10 cellular contexts compared by ENCODE assay signal in genomic region chr2:218897394-218898108, GRCh38. TPM values are rescaled to one million over a fixed set of nuclear protein-coding genes. Genes with fewer than 3 reads are reported as not detected.
DNase-seq lines count a peak whose midpoint lies in the region; ATAC-seq lines count a peak whose summit lies in the region.
"Had no signal": no experiment of that assay in that cellular context is flagged by ENCODE, and none has a peak within 500 bp of the region (broad histone marks: within the 10 kb centered on the region; RNA-seq: fewer than 3 reads in every experiment).

No MANE protein-coding gene starts in this region.

- no peaks in the 10 kb centered on the region for H3K9me3 Mint-ChIP-seq in stimulated activated effector memory CD8-positive, alpha-beta T cell treated with anti-CD3 and anti-CD28 coated beads, Interleukin-12 subunit alpha, Interleukin-12 subunit beta, amount 100 ng/mL, for 72 hours

- peaks cover 55% of the 10 kb centered on the region for H3K4me1 ChIP-seq in effector memory CD4-positive, alpha-beta T cell (ENCODE audit: control insufficient read depth, insufficient read depth, low read length, poor library complexity, severe bottlenecking)

- ATAC-seq in stimulated activated effector memory CD8-positive, alpha-beta T cell treated with anti-CD3 and anti-CD28 coated beads, Interleukin-12 subunit alpha, Interleukin-12 subunit beta, amount 100 ng/mL, for 72 hours, result no peak

- H3K4me3 ChIP-seq in effector memory CD4-positive, alpha-beta T cell (ENCODE audit: insufficient read depth, low read depth, low read length, poor library complexity, severe bottlenecking), result peak overlapping the region; percentile 53

- peak overlapping the region; percentile 62 for H3K4me3 Mint-ChIP-seq in stimulated activated effector memory CD8-positive, alpha-beta T cell treated with anti-CD3 and anti-CD28 coated beads, Interleukin-12 subunit alpha, Interleukin-12 subunit beta, amount 100 ng/mL, for 72 hours

- peak overlapping the region; percentile 86 for H3K27ac Mint-ChIP-seq in stimulated activated effector memory CD8-positive, alpha-beta T cell treated with anti-CD3 and anti-CD28 coated beads, Interleukin-12 subunit alpha, Interleukin-12 subunit beta, amount 100 ng/mL, for 72 hours

- no peaks in the 10 kb centered on the region for H3K36me3 ChIP-seq in effector memory CD4-positive, alpha-beta T cell (ENCODE audit: control insufficient read depth, insufficient read depth, low read length)
- H3K36me3 ChIP-seq: heart left ventricle had no signal

- H3K9me3 ChIP-seq in effector memory CD4-positive, alpha-beta T cell (ENCODE audit: control insufficient read depth, low read length), result no peaks in the 10 kb centered on the region
- H3K9me3 ChIP-seq: heart left ventricle had no signal

- DNase-seq in activated CD8-positive, alpha-beta memory T cell treated with anti-CD3 and anti-CD28 coated beads, Interleukin-2, amount 50 U/mL, for 4 hours, result peak; percentile 27
- no peak for DNase-seq in activated CD8-positive, alpha-beta memory T cell treated with anti-CD3 and anti-CD28 coated beads, Interleukin-2, amount 50 U/mL, for 48 hours
- DNase-seq in NAMALWA (ENCODE audit: low spot score) (peak; percentile 21), A172 (ENCODE audit: low spot score) (no peak), COLO829 (ENCODE audit: low spot score) (no peak), glomerular visceral epithelial cell (ENCODE audit: extremely low spot score) (no peak)
- no peak for DNase-seq in effector memory CD4-positive, alpha-beta T cell
- DNase-seq in stimulated activated effector memory CD8-positive, alpha-beta T cell treated with anti-CD3 and anti-CD28 coated beads, Interleukin-12 subunit alpha, Interleukin-12 subunit beta, amount 100 ng/mL, for 72 hours (ENCODE audit: low spot score in 2 of 2), result no peak

- peaks cover 47% of the 10 kb centered on the region for H3K36me3 Mint-ChIP-seq in stimulated activated effector memory CD8-positive, alpha-beta T cell treated with anti-CD3 and anti-CD28 coated beads, Interleukin-12 subunit alpha, Interleukin-12 subunit beta, amount 100 ng/mL, for 72 hours

- H3K27ac ChIP-seq in effector memory CD4-positive, alpha-beta T cell (ENCODE audit: insufficient read depth, low read length, poor library complexity, severe bottlenecking), result peak overlapping the region; percentile 95
- H3K27ac ChIP-seq: C4-2B, heart left ventricle had no signal

- H3K4me1 Mint-ChIP-seq in stimulated activated effector memory CD8-positive, alpha-beta T cell treated with anti-CD3 and anti-CD28 coated beads, Interleukin-12 subunit alpha, Interleukin-12 subunit beta, amount 100 ng/mL, for 72 hours, result peaks cover 51% of the 10 kb centered on the region

- peaks cover 7% of the 10 kb centered on the region for H3K27me3 ChIP-seq in effector memory CD4-positive, alpha-beta T cell (replicated peaks; ENCODE audit: control insufficient read depth, insufficient read depth, low read length, poor library complexity, severe bottlenecking)

RNA-seq across cellular contexts. Expression of gene WNT10A, which starts 16.9 kb away (rescaled TPM):
- 0.36 and 1.5 TPM in 2 replicates for total RNA-seq in A172 (2014; rRNA removed; shearing (Covaris generic))

RNA-seq across cellular contexts. Expression of gene WNT6, which starts 37.9 kb away (rescaled TPM):
- total RNA-seq in A172 (2014; rRNA removed; shearing (Covaris generic)), result 0.24 TPM in 1 of 2 replicates, not detected in the other

Comparison
In these comparisons a context has a peak if more than half of its experiments do, and no peak if none do; other contexts are left out.
1. DNase-seq: peak in activated CD8-positive, alpha-beta memory T cell treated with anti-CD3 and anti-CD28 coated beads, Interleukin-2, amount 50 U/mL, for 4 hours (single experiment) and NAMALWA (single experiment); none in activated CD8-positive, alpha-beta memory T cell treated with anti-CD3 and anti-CD28 coated beads, Interleukin-2, amount 50 U/mL, for 48 hours (single experiment), effector memory CD4-positive, alpha-beta T cell (0 of 3), stimulated activated effector memory CD8-positive, alpha-beta T cell treated with anti-CD3 and anti-CD28 coated beads, Interleukin-12 subunit alpha, Interleukin-12 subunit beta, amount 100 ng/mL, for 72 hours (0 of 2), A172 (single experiment), COLO829 (single experiment) and glomerular visceral epithelial cell (single experiment).